ENCODE assay signal across 11 cellular contexts in the genomic region with DNA sequence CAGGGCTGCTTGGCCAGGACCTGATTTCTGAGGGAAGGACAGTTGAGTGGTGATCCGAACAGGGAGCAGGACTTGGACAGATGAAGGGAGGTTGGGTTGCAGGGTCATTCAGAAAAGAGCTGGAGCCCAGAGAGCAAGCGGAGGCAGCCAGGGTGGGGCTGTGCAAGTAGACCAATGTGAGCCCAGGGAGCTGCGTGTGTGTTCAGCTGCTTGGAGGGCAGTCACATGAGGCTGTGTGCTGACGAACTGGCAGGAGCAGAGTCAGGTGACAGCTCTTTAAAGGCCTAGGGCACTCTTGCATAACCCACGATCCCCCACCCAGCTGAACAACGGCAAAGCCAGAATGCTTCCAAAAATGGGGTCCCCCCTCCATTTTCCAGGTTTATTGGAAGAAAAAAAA. TPM values are rescaled to one million over a fixed set of nuclear protein-coding genes. Genes with fewer than 3 reads are reported as not detected.
A peak's percentile ranks its signal among the peaks of the same experiment; 100 is the strongest.
DNase-seq lines count a peak whose midpoint lies in the region; ATAC-seq and TF ChIP-seq lines count a peak whose summit lies in the region.
"Had no signal": no experiment of that assay in that cellular context is flagged by ENCODE, and none has a peak within 500 bp of the region (broad histone marks: within the 10 kb centered on the region; RNA-seq: fewer than 3 reads in every experiment).

No MANE protein-coding gene starts in this region.

- no peak overlapping the region for H2AFZ ChIP-seq in PC-9

- H3K4me1 ChIP-seq in PC-9 (replicated peaks; ENCODE audit: insufficient read depth) (peaks cover 41% of the 10 kb centered on the region), heart right ventricle (peaks cover 0 to 44% (median 24%) of the 10 kb centered on the region in 9 donors), gastrocnemius medialis (peaks cover 14 to 30% of the 10 kb centered on the region in 2 donors)

- H3K4me3 ChIP-seq in PC-9 (no peak overlapping the region), heart right ventricle (peak overlapping the region in 2 of 10 donors; percentile 21 to 22), gastrocnemius medialis (peak overlapping the region in 1 of 4 donors; percentile 16)
- H3K4me3 ChIP-seq: thoracic aorta had no signal

- WGBS in heart right ventricle, 2 donors, result 37 to 55% methylated on average over 6 of the region's 6 CpGs

- H3K4me2 ChIP-seq in PC-9, result peak overlapping the region; percentile 99

- no peaks in the 10 kb centered on the region for H3K36me3 ChIP-seq in PC-9 (ENCODE audit: low read depth)
- H3K36me3 ChIP-seq in heart right ventricle, result no peaks in the 10 kb centered on the region
- no peaks in the 10 kb centered on the region for H3K36me3 ChIP-seq in gastrocnemius medialis
- H3K36me3 ChIP-seq: brain microvascular endothelial cell, thoracic aorta had no signal

- CTCF ChIA-PET in PC-9 (lab: Charles Lee), result interaction anchor here (0.6 to 1.3 kb wide), 4 partner anchors 9 to 89 kb away, joined by 3 to 5 read pairs (median 3); no protein-coding TSS in a partner anchor

- peak; percentile 67 to 76 for TF ChIP-seq POLR2A in gastrocnemius medialis (IDR thresholded peaks at IDR 0.05)

- H3F3A ChIP-seq in PC-9 (ENCODE audit: insufficient read depth, low read depth), result peaks cover 20% of the 10 kb centered on the region

- H3K27ac ChIP-seq in PC-9 (peak overlapping the region; percentile 66), heart right ventricle (peak overlapping the region; percentile 59 to 85 (median 74)), gastrocnemius medialis (peak overlapping the region; percentile 73 to 89 (median 82))
- H3K27ac ChIP-seq: thoracic aorta had no signal

- H4K20me1 ChIP-seq in PC-9 (ENCODE audit: insufficient read depth), result no peaks in the 10 kb centered on the region

- POLR2A ChIA-PET in PC-9 (lab: Charles Lee; ENCODE audit: unreplicated experiment), result interaction anchor here (0.5 kb wide), 1 partner anchor 8 kb away, joined by 3 read pairs; no protein-coding TSS in a partner anchor

- no peak for TF ChIP-seq CTCF in PC-9 (conservative IDR thresholded peaks at IDR 0.05)
- TF ChIP-seq CTCF in heart right ventricle (IDR thresholded peaks at IDR 0.05), result no peak
- no peak for TF ChIP-seq CTCF in gastrocnemius medialis (IDR thresholded peaks at IDR 0.05 in 4 of 5, conservative IDR thresholded peaks at IDR 0.05 in 1 of 5)
- no peak for TF ChIP-seq CTCF in GM13977 (IDR thresholded peaks at IDR 0.05; ENCODE audit: extremely low read depth, insufficient read depth, missing control alignments)

- no TSS peak for BruUV-seq in PC-9 (replicated peaks; lab: Mats Ljungman, UMichigan)

- H3K9me3 ChIP-seq in PC-9 (ENCODE audit: insufficient read depth, low read depth) (no peaks in the 10 kb centered on the region), heart right ventricle (no peaks in the 10 kb centered on the region), gastrocnemius medialis (no peaks in the 10 kb centered on the region)
- H3K9me3 ChIP-seq: thoracic aorta had no signal

- DNase-seq in GM03348 (ENCODE audit: low spot score), result peak; percentile 45
- DNase-seq in PC-9, result peak; percentile 54 to 58
- peak; percentile 68 to 79 for DNase-seq in heart right ventricle
- peak; percentile 84 to 93 for DNase-seq in gastrocnemius medialis
- no peak for DNase-seq in GM13977 (ENCODE audit: low spot score)
- DNase-seq: brain microvascular endothelial cell, T-cell had no signal

- no peaks in the 10 kb centered on the region for H3K9me2 ChIP-seq in PC-9 (ENCODE audit: insufficient read depth)

- in situ Hi-C loops in gastrocnemius medialis (cut with MboI; ENCODE audit: low sequenced_read_pairs in 4 of 4) (no loop called here), GM13977 (cut with MboI; ENCODE audit: low pct_unique_long_range_greater_than_20kb, low sequenced_read_pairs, unreplicated experiment) (no loop called here)

- peak; percentile 77 to 94 (median 90) for ATAC-seq in heart right ventricle
- peak; percentile 84 to 88 for ATAC-seq in gastrocnemius medialis
- no peak for ATAC-seq in GM18861 (IDR thresholded peaks at IDR 0.05; ENCODE audit: unreplicated experiment)
- no peak for ATAC-seq in HG02759 (IDR thresholded peaks at IDR 0.05; ENCODE audit: unreplicated experiment)
- no peak for ATAC-seq in HG02884 (IDR thresholded peaks at IDR 0.05; ENCODE audit: unreplicated experiment)
- ATAC-seq: T-cell had no signal

- peaks cover 35% of the 10 kb centered on the region for H3K79me2 ChIP-seq in PC-9 (ENCODE audit: low read depth)

- intact Hi-C loops in PC-9 (cut with micrococcal nuclease; ENCODE audit: unreplicated experiment) (loop anchor here (5.0 kb wide), 1 partner anchor 185 kb away; no protein-coding TSS in a partner anchor), heart right ventricle (cut with DNase I) (no loop called here), gastrocnemius medialis (cut with DNase I; ENCODE audit: low total_unique reads) (no loop called here)

- H3K27me3 ChIP-seq in PC-9 (ENCODE audit: insufficient read depth, low read depth), result no peaks in the 10 kb centered on the region
- peaks cover 0 to 30% (median 12%) of the 10 kb centered on the region in 7 donors for H3K27me3 ChIP-seq in heart right ventricle
- peaks cover 0 to 6% (median 0%) of the 10 kb centered on the region in 3 donors for H3K27me3 ChIP-seq in gastrocnemius medialis
- H3K27me3 ChIP-seq: brain microvascular endothelial cell had no signal

RNA-seq across cellular contexts. Expression of a gene that starts 4.6 kb away (rescaled TPM):
- total RNA-seq in PC-9 (2021), result 237 and 283 TPM in 2 replicates
- total RNA-seq in heart right ventricle, result 10 to 100 TPM; 22.3 to 48.5 (median 40.8) TPM
- polyA plus RNA-seq in heart right ventricle, result 10 to 100 TPM in 1 of 2 donors, 1 to 10 TPM in 1; 9.7 to 60.0 TPM
- total RNA-seq in gastrocnemius medialis, result 1 to 10 TPM; 6.5 to 8.7 (median 7.2) TPM

Comparison
In these comparisons a context has a peak if more than half of its experiments do, and no peak if none do; other contexts are left out.
1. ATAC-seq: peak in heart right ventricle (8 of 8) and gastrocnemius medialis (2 of 2); none in GM18861 (single experiment), HG02759 (single experiment) and HG02884 (single experiment).
2. Peak in every context shown above with its lines, with median percentiles within 50 percentile points of each other: H3K27ac ChIP-seq.